ENCODE assay signal across 9 cellular contexts in the genomic region with DNA sequence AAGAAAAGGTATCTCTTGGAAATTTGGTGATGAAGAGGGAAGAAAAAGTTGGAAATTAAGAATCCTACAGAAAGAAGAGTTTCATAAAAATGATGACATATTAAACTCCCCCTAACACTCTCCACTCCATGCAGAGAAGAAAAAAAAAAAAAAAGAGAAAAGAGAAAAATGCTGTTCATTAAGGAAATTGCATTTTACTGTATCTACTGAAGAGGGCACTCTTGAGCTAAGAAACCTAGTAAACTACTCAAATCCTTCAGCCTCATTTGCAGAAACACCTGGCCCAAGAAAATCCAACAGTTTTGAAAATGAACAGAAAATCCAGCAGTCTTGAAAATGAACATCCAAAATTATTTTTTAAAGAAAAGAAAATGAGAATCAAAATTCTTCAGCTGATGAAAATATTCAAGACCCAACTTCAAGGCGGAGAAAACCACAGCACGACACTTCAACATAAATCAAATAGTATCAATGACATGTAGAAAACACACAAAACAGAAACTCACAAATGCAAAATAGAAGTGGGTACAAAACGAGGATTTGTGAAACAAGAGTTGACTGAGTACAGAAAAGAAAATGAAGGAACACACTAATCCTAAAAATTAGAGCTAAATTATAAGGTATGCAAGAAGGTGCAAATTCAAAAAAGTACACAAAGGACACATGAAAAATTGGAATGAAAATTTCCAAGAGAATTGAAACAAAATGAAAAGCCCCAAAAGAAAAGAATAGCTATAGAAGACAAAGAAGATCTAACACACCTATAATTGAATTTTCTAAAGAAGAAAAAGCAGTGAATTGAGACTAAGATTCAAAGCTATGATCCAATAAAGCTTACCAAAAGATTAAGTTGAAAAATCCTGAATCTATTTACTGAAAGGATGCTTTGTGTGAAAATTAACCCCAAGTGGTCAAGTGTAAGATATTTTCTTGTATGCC.
A peak's percentile ranks its signal among the peaks of the same experiment; 100 is the strongest.
DNase-seq lines count a peak whose midpoint lies in the region; ATAC-seq and TF ChIP-seq lines count a peak whose summit lies in the region.
"Had no signal": no experiment of that assay in that cellular context is flagged by ENCODE, and none has a peak within 500 bp of the region (broad histone marks: within the 10 kb centered on the region; RNA-seq: fewer than 3 reads in every experiment).

No MANE protein-coding gene starts in this region.

- H3K9me2 ChIP-seq in GM23338 (ENCODE audit: insufficient read depth) (no peaks in the 10 kb centered on the region; the same call in 1 of the 2 replicates), neural cell (ENCODE audit: insufficient read depth, low read length) (no peaks in the 10 kb centered on the region)

- no peak overlapping the region for H3K27ac Mint-ChIP-seq in GM23338
- H3K27ac Mint-ChIP-seq in chondrocyte (ENCODE audit: unreplicated experiment): no peak overlapping the region
- H3K27ac Mint-ChIP-seq in stimulated activated naive CD8-positive, alpha-beta T cell treated with anti-CD3 and anti-CD28 coated beads, Interleukin-15, amount 100 ng/mL, for 72 hours: no peak overlapping the region
- H3K27ac Mint-ChIP-seq: stimulated activated naive CD8-positive, alpha-beta T cell treated with anti-CD3 and anti-CD28 coated beads, Interleukin-15, Interleukin-2, amounts not matched to agents 100 ng/mL and 50 ng/mL, for 24 hours had no signal

- H3K27me3 Mint-ChIP-seq in GM23338 (ENCODE audit: insufficient read depth, low read depth, poor library complexity): peaks cover 2% of the 10 kb centered on the region
- H3K27me3 Mint-ChIP-seq in chondrocyte (ENCODE audit: low read depth): no peaks in the 10 kb centered on the region
- peaks cover 7% of the 10 kb centered on the region for H3K27me3 Mint-ChIP-seq in stimulated activated naive CD8-positive, alpha-beta T cell treated with anti-CD3 and anti-CD28 coated beads, Interleukin-15, amount 100 ng/mL, for 72 hours

- H3F3A ChIP-seq in GM23338 (replicated peaks; ENCODE audit: low read depth) (no peaks in the 10 kb centered on the region), neural cell (ENCODE audit: insufficient read depth, low read length, poor library complexity, severe bottlenecking) (no peaks in the 10 kb centered on the region)

- TF ChIP-seq RAD21 in neural cell (conservative IDR thresholded peaks at IDR 0.05): peak; percentile 72

- TF ChIP-seq POLR2A in sigmoid colon (IDR thresholded peaks at IDR 0.05): no peak

- no peaks in the 10 kb centered on the region for H3K36me3 ChIP-seq in GM23338 (ENCODE audit: insufficient read depth)
- no peaks in the 10 kb centered on the region for H3K36me3 ChIP-seq in neural cell (ENCODE audit: insufficient read depth, low read length)
- H3K36me3 ChIP-seq in sigmoid colon: no peaks in the 10 kb centered on the region

- no peak overlapping the region for H3K9ac ChIP-seq in neural cell (ENCODE audit: low read length)

- H3K4me2 ChIP-seq in GM23338 (no peak overlapping the region), neural cell (ENCODE audit: low read length) (no peak overlapping the region)

- WGBS in sigmoid colon, 2 donors: 70 to 82% methylated on average over 3 of the region's 3 CpGs

- DNase-seq in AML-193 (lab: John Stamatoyannopoulos, UW) (peak; percentile 40 to 43), GM23338 (ENCODE audit: low spot score) (peak; percentile 70), NCI-H526 (lab: John Stamatoyannopoulos, UW) (peak; percentile 23 to 74), chondrocyte (ENCODE audit: low spot score) (no peak), sigmoid colon (no peak)
- DNase-seq in stimulated activated naive CD8-positive, alpha-beta T cell treated with anti-CD3 and anti-CD28 coated beads, Interleukin-15, amount 100 ng/mL, for 72 hours: no peak
- no peak for DNase-seq in activated naive CD4-positive, alpha-beta T cell treated with anti-CD3 and anti-CD28 coated beads, Interleukin-2, amount 50 U/mL, for 16 hours

- H3K79me2 ChIP-seq in GM23338 (replicated peaks; ENCODE audit: insufficient read depth) (no peaks in the 10 kb centered on the region), neural cell (replicated peaks; ENCODE audit: insufficient read depth, low read length) (no peaks in the 10 kb centered on the region)

- H4K20me1 ChIP-seq in GM23338 (replicated peaks; ENCODE audit: insufficient read depth): no peaks in the 10 kb centered on the region
- H4K20me1 ChIP-seq in neural cell (ENCODE audit: insufficient read depth): no peaks in the 10 kb centered on the region

- H2AFZ ChIP-seq in GM23338: no peak overlapping the region
- H2AFZ ChIP-seq in neural cell (ENCODE audit: low read depth, low read length): no peak overlapping the region

- TF ChIP-seq CTCF in GM23338 (conservative IDR thresholded peaks at IDR 0.05; ENCODE audit: low read depth in 2 of 2): peak; percentile 64 to 87
- peak; percentile 78 for TF ChIP-seq CTCF in chondrocyte (IDR thresholded peaks at IDR 0.05)
- TF ChIP-seq CTCF in neural cell (IDR thresholded peaks at IDR 0.05; ENCODE audit: poor library complexity, severe bottlenecking): peak; percentile 67
- TF ChIP-seq CTCF in sigmoid colon (IDR thresholded peaks at IDR 0.05): peak in 2 of 4 experiments; percentile 12 to 15

- no peaks in the 10 kb centered on the region for H3K4me1 Mint-ChIP-seq in GM23338
- H3K4me1 Mint-ChIP-seq in chondrocyte (ENCODE audit: low read depth): peaks cover 6% of the 10 kb centered on the region
- H3K4me1 Mint-ChIP-seq in stimulated activated naive CD8-positive, alpha-beta T cell treated with anti-CD3 and anti-CD28 coated beads, Interleukin-15, amount 100 ng/mL, for 72 hours: peaks cover 14% of the 10 kb centered on the region

- H3K9me3 ChIP-seq in neural cell (ENCODE audit: low read length) (no peaks in the 10 kb centered on the region), sigmoid colon (peaks cover 0 to 2% (median 0%) of the 10 kb centered on the region in 4 donors)

- H3K9me3 Mint-ChIP-seq in GM23338 (peaks cover 11% of the 10 kb centered on the region; the same call in 2 of the 3 replicates), chondrocyte (ENCODE audit: low read depth) (peaks cover 11% of the 10 kb centered on the region)
- no peaks in the 10 kb centered on the region for H3K9me3 Mint-ChIP-seq in stimulated activated naive CD8-positive, alpha-beta T cell treated with anti-CD3 and anti-CD28 coated beads, Interleukin-15, amount 100 ng/mL, for 72 hours
- H3K9me3 Mint-ChIP-seq: stimulated activated naive CD8-positive, alpha-beta T cell treated with anti-CD3 and anti-CD28 coated beads, Interleukin-15, Interleukin-2, amounts not matched to agents 100 ng/mL and 50 ng/mL, for 24 hours had no signal

- H3K4me3 ChIP-seq in GM23338: no peak overlapping the region
- no peak overlapping the region for H3K4me3 ChIP-seq in neural cell (ENCODE audit: low read length)
- H3K4me3 ChIP-seq in sigmoid colon: no peak overlapping the region

- intact Hi-C loops in sigmoid colon (cut with DNase I): loop anchor here (5.0 kb wide), 1 partner anchor 451 kb away; no protein-coding TSS in a partner anchor

- H3K4me3 Mint-ChIP-seq in GM23338 (no peak overlapping the region), chondrocyte (ENCODE audit: unreplicated experiment) (no peak overlapping the region)
- H3K4me3 Mint-ChIP-seq in stimulated activated naive CD8-positive, alpha-beta T cell treated with anti-CD3 and anti-CD28 coated beads, Interleukin-15, amount 100 ng/mL, for 72 hours: no peak overlapping the region
- H3K4me3 Mint-ChIP-seq: stimulated activated naive CD8-positive, alpha-beta T cell treated with anti-CD3 and anti-CD28 coated beads, Interleukin-15, Interleukin-2, amounts not matched to agents 100 ng/mL and 50 ng/mL, for 24 hours had no signal

- H3K27ac ChIP-seq in GM23338 (ENCODE audit: low read depth) (no peak overlapping the region), neural cell (ENCODE audit: low read length) (no peak overlapping the region), sigmoid colon (no peak overlapping the region)

- ATAC-seq in GM23338: peak; percentile 29; the same call in 2 of the 3 replicates
- no peak for ATAC-seq in stimulated activated naive CD8-positive, alpha-beta T cell treated with anti-CD3 and anti-CD28 coated beads, Interleukin-15, amount 100 ng/mL, for 72 hours

- H3K4me1 ChIP-seq in GM23338 (ENCODE audit: insufficient read depth) (no peaks in the 10 kb centered on the region), sigmoid colon (no peaks in the 10 kb centered on the region)

- H3K36me3 Mint-ChIP-seq in GM23338 (ENCODE audit: low read depth) (peaks cover 4% of the 10 kb centered on the region; the same call in 1 of the 3 replicates), chondrocyte (ENCODE audit: low read depth) (peaks cover 8% of the 10 kb centered on the region)

- no peak for TF ChIP-seq EP300 in neural cell (conservative IDR thresholded peaks at IDR 0.05; ENCODE audit: poor library complexity, severe bottlenecking)
- TF ChIP-seq EP300 in sigmoid colon (IDR thresholded peaks at IDR 0.05): no peak

- H3K27me3 ChIP-seq in GM23338 (ENCODE audit: insufficient read depth) (no peaks in the 10 kb centered on the region), neural cell (ENCODE audit: insufficient read depth, low read depth, low read length) (no peaks in the 10 kb centered on the region), sigmoid colon (no peaks in the 10 kb centered on the region)

TF ChIP-seq in GM23338, 12 proteins besides CTCF, POLR2A, EP300 and RAD21 (continues in another document):
- TF ChIP-seq POLR2AphosphoS5 (IDR thresholded peaks at IDR 0.05; ENCODE audit: low read depth) (no peak), ZNF114 (CRISPR knock-in tag; IDR thresholded peaks at IDR 0.05) (no peak), EZH2 (IDR thresholded peaks at IDR 0.05; ENCODE audit: low read depth, unreplicated experiment) (no peak), JUNB (IDR thresholded peaks at IDR 0.05; ENCODE audit: unreplicated experiment) (no peak)

TF ChIP-seq in neural cell, 6 proteins besides CTCF, POLR2A, EP300 and RAD21:
- TF ChIP-seq SMC3 (conservative IDR thresholded peaks at IDR 0.05; ENCODE audit: poor library complexity) (peak; percentile 71), POLR2AphosphoS5 (IDR thresholded peaks at IDR 0.05) (no peak)

Comparison
In these comparisons a context has a peak if more than half of its experiments do, and no peak if none do; other contexts are left out.
1. DNase-seq: peak in AML-193 (2 of 2), GM23338 (single experiment) and NCI-H526 (2 of 2); none in chondrocyte (single experiment), stimulated activated naive CD8-positive, alpha-beta T cell treated with anti-CD3 and anti-CD28 coated beads, Interleukin-15, amount 100 ng/mL, for 72 hours (0 of 2), sigmoid colon (single experiment) and activated naive CD4-positive, alpha-beta T cell treated with anti-CD3 and anti-CD28 coated beads, Interleukin-2, amount 50 U/mL, for 16 hours (single experiment).